8 cellular contexts compared by ENCODE assay signal in genomic region chr11:6618117-6619020, GRCh38.
DNase-seq lines count a peak whose midpoint lies in the region; ATAC-seq and FAIRE-seq lines count a peak whose summit lies in the region.

No MANE protein-coding gene starts in this region.

- H3K4me1 ChIP-seq in muscle layer of duodenum (ENCODE audit: control insufficient read depth in 1 of 2, insufficient read depth in 2 of 2, low read length in 2 of 2) = peaks cover 19% of the 10 kb centered on the region in 2 donors

- no peak for FAIRE-seq in HTR-8/SVneo (lab: Jason Lieb, UNC)

- peak; percentile 11 for ATAC-seq in GM18867 (IDR thresholded peaks at IDR 0.05; ENCODE audit: unreplicated experiment)
- no peak for ATAC-seq in HG02970 (IDR thresholded peaks at IDR 0.05; ENCODE audit: low FRiP score, unreplicated experiment)

- peaks cover 23 to 41% of the 10 kb centered on the region in 2 donors for H3K36me3 ChIP-seq in muscle layer of duodenum (ENCODE audit: control insufficient read depth in 1 of 2, insufficient read depth in 2 of 2, low read length in 2 of 2)

- H3K4me3 ChIP-seq in muscle layer of duodenum (ENCODE audit: low read depth in 1 of 2, low read length in 2 of 2) = peak overlapping the region; percentile 84 to 93

- no peaks in the 10 kb centered on the region for H3K9me3 ChIP-seq in muscle layer of duodenum (ENCODE audit: control insufficient read depth in 1 of 2, low read length in 2 of 2)

- no peaks in the 10 kb centered on the region for H3K27me3 ChIP-seq in muscle layer of duodenum (ENCODE audit: low read depth, low read length)

- H3K27ac ChIP-seq in epithelial cell of prostate (peak overlapping the region; percentile 86), muscle layer of duodenum (ENCODE audit: low read length) (peak overlapping the region; percentile 97), substantia nigra (ENCODE audit: low read depth, low read length, poor library complexity, severe bottlenecking) (peak overlapping the region; percentile 91)

- peak; percentile 93 for DNase-seq in MV-4-11 (lab: John Stamatoyannopoulos, UW)
- peak; percentile 56 for DNase-seq in activated CD8-positive, alpha-beta memory T cell treated with anti-CD3 and anti-CD28 coated beads, Interleukin-2, amount 50 U/mL, for 1 hour (ENCODE audit: extremely low read depth)
- no peak for DNase-seq in epithelial cell of prostate (ENCODE audit: low read depth, low spot score)
- DNase-seq in substantia nigra (lab: John Stamatoyannopoulos, UW) = peak in 33 of 49 donors; percentile 11 to 83 (median 45)
- no peak for DNase-seq in HTR-8/SVneo (ENCODE audit: insufficient read length, low spot score)

Comparison
In these comparisons a context has a peak if more than half of its experiments do, and no peak if none do; other contexts are left out.
1. DNase-seq: peak in MV-4-11 (single experiment), activated CD8-positive, alpha-beta memory T cell treated with anti-CD3 and anti-CD28 coated beads, Interleukin-2, amount 50 U/mL, for 1 hour (single experiment) and substantia nigra (33 of 49); none in epithelial cell of prostate (single experiment) and HTR-8/SVneo (single experiment).
2. Peak in every context shown above with its lines, with median percentiles within 50 percentile points of each other: H3K27ac ChIP-seq.